ENCODE assay signal across 18 cellular contexts in the genomic region with DNA sequence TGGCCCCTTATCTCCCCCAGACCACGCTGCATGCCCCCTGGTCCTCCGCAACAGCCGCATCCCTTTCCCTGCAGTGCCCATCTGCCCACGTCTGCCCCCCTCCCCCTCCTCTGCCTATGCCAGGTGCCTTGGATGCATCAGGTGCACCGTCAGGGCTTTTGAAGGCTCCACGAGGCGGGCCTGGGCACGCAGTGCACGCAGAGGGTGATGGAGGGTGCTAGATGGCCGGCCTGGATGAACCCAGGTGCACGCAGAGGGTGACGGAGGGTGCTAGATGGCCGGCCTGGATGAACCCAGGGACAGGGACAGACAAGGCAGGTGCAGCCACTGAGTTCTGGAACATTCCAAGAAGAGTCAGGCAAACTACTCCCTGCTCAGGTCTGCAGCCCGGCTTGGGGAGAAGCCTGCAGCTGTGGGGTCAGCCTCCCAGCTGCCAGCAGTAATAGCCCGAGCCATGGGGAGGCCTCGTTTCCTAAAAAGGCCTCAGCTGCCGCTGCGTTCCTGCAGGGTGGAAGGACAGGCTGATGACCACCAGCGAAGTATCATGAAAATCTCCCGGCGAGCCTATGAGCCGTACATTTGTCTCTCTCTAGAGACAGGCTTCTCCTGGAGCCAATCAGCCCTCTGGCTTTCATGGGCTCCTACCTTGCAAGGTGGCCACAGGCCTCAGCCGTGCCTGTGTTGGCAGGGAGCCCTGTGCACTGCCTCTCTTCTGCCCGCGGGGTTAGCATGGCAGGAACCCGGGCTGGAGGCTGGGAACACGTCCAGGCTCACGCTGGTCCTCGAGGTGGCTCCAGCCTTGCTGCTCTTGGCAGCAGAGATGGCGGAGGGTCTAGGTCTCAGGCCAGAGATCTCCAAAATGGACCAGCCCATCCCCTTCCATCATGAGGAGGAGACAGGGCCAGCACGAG. TPM values are rescaled to one million over a fixed set of nuclear protein-coding genes. Genes with fewer than 3 reads are reported as not detected.
DNase-seq lines count a peak whose midpoint lies in the region; ATAC-seq and TF ChIP-seq lines count a peak whose summit lies in the region.
"Had no signal": no experiment of that assay in that cellular context is flagged by ENCODE, and none has a peak within 500 bp of the region (broad histone marks: within the 10 kb centered on the region; RNA-seq: fewer than 3 reads in every experiment).

No MANE protein-coding gene starts in this region.

- no peak for DNase-seq in activated CD8-positive, alpha-beta memory T cell treated with anti-CD3 and anti-CD28 coated beads, Interleukin-2, amount 10 ng/mL, durations not matched to agents 7 days and 5 days
- no peak for DNase-seq in activated CD8-positive, alpha-beta memory T cell treated with anti-CD3 and anti-CD28 coated beads, Interleukin-2, amount 50 U/mL, for 4 hours
- DNase-seq in IMR-90 = no peak
- no peak for DNase-seq in central memory CD8-positive, alpha-beta T cell (ENCODE audit: low spot score in 2 of 2)
- peak; percentile 76 for DNase-seq in posterior vena cava (ENCODE audit: low spot score)
- no peak for DNase-seq in omental fat pad (ENCODE audit: low spot score)
- no peak for DNase-seq in stimulated activated CD4-positive, alpha-beta T cell treated with anti-CD3 and anti-CD28 coated beads, Interleukin-2, amount 100 ng/mL, for 24 hours
- no peak for DNase-seq in MV-4-11 (lab: John Stamatoyannopoulos, UW)
- DNase-seq: activated gamma-delta T cell treated with Interleukin-2 at 50 U/mL for 16 hours; naive thymus-derived CD4-positive, alpha-beta T cell; SK-N-SH; stimulated activated CD4-positive, alpha-beta T cell treated with anti-CD3 and anti-CD28 coated beads, Interleukin-1b, Interleukin-23, amount 100 ng/mL, for 48 hours; stimulated activated CD8-positive, alpha-beta memory T cell treated with anti-CD3 and anti-CD28 coated beads, Interleukin-4, amount 100 ng/mL, for 48 hours had no signal

- peaks cover 29% of the 10 kb centered on the region for H3K27me3 Mint-ChIP-seq in activated CD8-positive, alpha-beta memory T cell treated with anti-CD3 and anti-CD28 coated beads, Interleukin-2, amount 10 ng/mL, durations not matched to agents 7 days and 5 days
- H3K27me3 Mint-ChIP-seq in central memory CD8-positive, alpha-beta T cell = no peaks in the 10 kb centered on the region
- H3K27me3 Mint-ChIP-seq: brain had no signal

- no peaks in the 10 kb centered on the region for H3K9me3 ChIP-seq in IMR-90 (ENCODE audit: control insufficient read depth, insufficient read depth, low read length)
- H3K9me3 ChIP-seq: SK-N-SH, thoracic aorta had no signal

- peak overlapping the region; percentile 99 for H3K27ac Mint-ChIP-seq in activated CD8-positive, alpha-beta memory T cell treated with anti-CD3 and anti-CD28 coated beads, Interleukin-2, amount 10 ng/mL, durations not matched to agents 7 days and 5 days
- H3K27ac Mint-ChIP-seq in central memory CD8-positive, alpha-beta T cell (ENCODE audit: low read depth) = peak overlapping the region; percentile 96

- TF ChIP-seq RAD21 in IMR-90 (IDR thresholded peaks at IDR 0.05; ENCODE audit: low read length) = no peak

- TF ChIP-seq CTCF in IMR-90 (conservative IDR thresholded peaks at IDR 0.05; ENCODE audit: low read depth, low read length) = no peak
- no peak for TF ChIP-seq CTCF in omental fat pad (IDR thresholded peaks at IDR 0.05)

- no peak overlapping the region for H3K4me3 ChIP-seq in IMR-90 (ENCODE audit: insufficient read depth, low read depth, low read length)
- H3K4me3 ChIP-seq: dorsolateral prefrontal cortex, thoracic aorta had no signal

- H3K36me3 ChIP-seq in IMR-90 (ENCODE audit: control insufficient read depth, insufficient read depth, low read length) = no peaks in the 10 kb centered on the region
- H3K36me3 ChIP-seq: thoracic aorta had no signal

- H3K9ac ChIP-seq in IMR-90 (ENCODE audit: low read depth, low read length) = no peak overlapping the region
- H3K9ac ChIP-seq: SK-N-SH had no signal

- H3K27ac ChIP-seq in IMR-90 (ENCODE audit: insufficient read depth, low read length) = no peak overlapping the region; the same call in 1 of the 2 replicates
- H3K27ac ChIP-seq: dorsolateral prefrontal cortex, thoracic aorta had no signal

- H4K20me1 ChIP-seq in IMR-90 (ENCODE audit: insufficient read depth, low read length) = no peaks in the 10 kb centered on the region

- peak overlapping the region; percentile 42 for H3K23ac ChIP-seq in IMR-90 (ENCODE audit: low read depth, low read length)

- in situ Hi-C loops in IMR-90 (cut with MboI; ENCODE audit: low sequenced_read_pairs) = no loop called here

- BruUV-seq in IMR-90 (replicated peaks; lab: Mats Ljungman, UMichigan) = no TSS peak

- ATAC-seq in activated CD8-positive, alpha-beta memory T cell treated with anti-CD3 and anti-CD28 coated beads, Interleukin-2, amount 10 ng/mL, durations not matched to agents 7 days and 5 days = no peak
- ATAC-seq in IMR-90 (ENCODE audit: low read depth) (no peak), omental fat pad (ENCODE audit: low FRiP score) (no peak)
- ATAC-seq in central memory CD8-positive, alpha-beta T cell (replicated peaks; ENCODE audit: extremely low read depth, poor library complexity, severe bottlenecking) = no peak
- ATAC-seq: left lobe of liver; naive thymus-derived CD4-positive, alpha-beta T cell had no signal

- peak overlapping the region; percentile 97; the same call in 1 of the 2 replicates for H4K91ac ChIP-seq in IMR-90 (ENCODE audit: insufficient read depth, low read depth, low read length)

- H2AFZ ChIP-seq in IMR-90 (replicated peaks; ENCODE audit: low read length, poor library complexity) = peak overlapping the region; percentile 43

- H3K4me1 Mint-ChIP-seq in activated CD8-positive, alpha-beta memory T cell treated with anti-CD3 and anti-CD28 coated beads, Interleukin-2, amount 10 ng/mL, durations not matched to agents 7 days and 5 days = peaks cover 54% of the 10 kb centered on the region
- peaks cover 20% of the 10 kb centered on the region for H3K4me1 Mint-ChIP-seq in central memory CD8-positive, alpha-beta T cell

- no peak overlapping the region for H3K4me2 ChIP-seq in IMR-90 (ENCODE audit: low read depth, low read length)

- H3K79me1 ChIP-seq in IMR-90 (ENCODE audit: low read depth in 1 of 2, low read length in 2 of 2) = peaks cover 0 to 3% of the 10 kb centered on the region in 2 experiments; a peak in 1 of 4 replicates

- no peak overlapping the region for H4K5ac ChIP-seq in IMR-90 (ENCODE audit: low read depth, low read length)

- peaks cover 3% of the 10 kb centered on the region for H3K27me3 ChIP-seq in IMR-90 (ENCODE audit: control insufficient read depth, insufficient read depth, low read length)

- H4K8ac ChIP-seq in IMR-90 (ENCODE audit: low read depth in 2 of 2, low read length in 2 of 2) = no peak overlapping the region; a peak in 1 of 4 replicates

- H2AK9ac ChIP-seq in IMR-90 (replicated peaks; ENCODE audit: low read depth, low read length, poor library complexity) = peak overlapping the region; percentile 97

- peaks cover 14% of the 10 kb centered on the region for H3K9me1 ChIP-seq in IMR-90 (ENCODE audit: insufficient read depth, low read length)

- H3K18ac ChIP-seq in IMR-90 (ENCODE audit: low read depth, low read length) = no peak overlapping the region

- no peak overlapping the region for H3K4me3 Mint-ChIP-seq in activated CD8-positive, alpha-beta memory T cell treated with anti-CD3 and anti-CD28 coated beads, Interleukin-2, amount 10 ng/mL, durations not matched to agents 7 days and 5 days
- H3K4me3 Mint-ChIP-seq in central memory CD8-positive, alpha-beta T cell = peak overlapping the region; percentile 88
- H3K4me3 Mint-ChIP-seq: brain had no signal

- 86% methylated on average over 20 of the region's 31 CpGs; no CpG with 5 or more reads in 1 of the 2 experiments for WGBS in IMR-90 (ENCODE audit: extremely low coverage in 2 of 2, insufficient read length in 1 of 2), 2 experiments

- no peaks in the 10 kb centered on the region for H3K9me3 Mint-ChIP-seq in activated CD8-positive, alpha-beta memory T cell treated with anti-CD3 and anti-CD28 coated beads, Interleukin-2, amount 10 ng/mL, durations not matched to agents 7 days and 5 days (ENCODE audit: low read depth)
- H3K9me3 Mint-ChIP-seq in central memory CD8-positive, alpha-beta T cell = no peaks in the 10 kb centered on the region
- H3K9me3 Mint-ChIP-seq: brain; naive thymus-derived CD4-positive, alpha-beta T cell had no signal

- no peaks in the 10 kb centered on the region for H3K36me3 Mint-ChIP-seq in activated CD8-positive, alpha-beta memory T cell treated with anti-CD3 and anti-CD28 coated beads, Interleukin-2, amount 10 ng/mL, durations not matched to agents 7 days and 5 days
- no peaks in the 10 kb centered on the region for H3K36me3 Mint-ChIP-seq in central memory CD8-positive, alpha-beta T cell (ENCODE audit: insufficient read depth)
- H3K36me3 Mint-ChIP-seq: brain had no signal

- peaks cover 13% of the 10 kb centered on the region for H3K4me1 ChIP-seq in IMR-90 (ENCODE audit: control insufficient read depth, insufficient read depth, low read length)

- peak overlapping the region; percentile 98 for H2BK120ac ChIP-seq in IMR-90 (ENCODE audit: low read depth, low read length)

- H2AK5ac ChIP-seq in IMR-90 (ENCODE audit: low read depth, low read length) = peak overlapping the region; percentile 98

- POLR2A ChIA-PET in IMR-90 (lab: Charles Lee; ENCODE audit: unreplicated experiment) = no interaction called here

- intact Hi-C loops in IMR-90 (cut with micrococcal nuclease) = no loop called here
- intact Hi-C loops in posterior vena cava (cut with DNase I) = no loop called here

- peak overlapping the region; percentile 22 for H2BK5ac ChIP-seq in IMR-90 (ENCODE audit: low read depth, low read length, poor library complexity, severe bottlenecking)

- H2BK20ac ChIP-seq in IMR-90 (ENCODE audit: low read depth, low read length) = peak overlapping the region; percentile 85

- dilution Hi-C loops in IMR-90 (cut with HindIII; ENCODE audit: low sequenced_read_pairs, unreplicated experiment) = no loop called here

- peak overlapping the region; percentile 94 for H3K4ac ChIP-seq in IMR-90 (ENCODE audit: low read depth, low read length)

- 0 out of 3 replicates have a peak overlapping the region, but pooled peaks have one; percentile 43 for H2BK15ac ChIP-seq in IMR-90 (ENCODE audit: low read depth, low read length)

- no peak overlapping the region for H3K56ac ChIP-seq in IMR-90 (ENCODE audit: extremely low read depth, insufficient read depth, low read length)

- CTCF ChIA-PET in activated CD8-positive, alpha-beta memory T cell treated with anti-CD3 and anti-CD28 coated beads, Interleukin-2, amount 10 ng/mL, durations not matched to agents 7 days and 5 days (lab: Charles Lee) = interaction anchor here (0.7 to 1.6 kb wide), 2 partner anchors 26 to 52 kb away, joined by 3 to 5 read pairs; no protein-coding TSS in a partner anchor
- CTCF ChIA-PET in IMR-90 (lab: Yijun Ruan, JAX) = no interaction called here

- TF ChIP-seq POLR2A in IMR-90 (IDR thresholded peaks at IDR 0.05; ENCODE audit: low read depth, low read length) = no peak

- peak overlapping the region; percentile 91 for H3K14ac ChIP-seq in IMR-90 (replicated peaks; ENCODE audit: low read depth, low read length)

RNA-seq across cellular contexts. Expression of a gene that starts 29.6 kb away (rescaled TPM):
- total RNA-seq in activated CD8-positive, alpha-beta memory T cell treated with anti-CD3 and anti-CD28 coated beads, Interleukin-2, amount 10 ng/mL, durations not matched to agents 7 days and 5 days = not detected
- 0.54 and 0.56 TPM in 2 replicates for total RNA-seq in IMR-90 (2012; rRNA removed)
- polyA plus RNA-seq in IMR-90 (2012; rRNA removed) = 1.8 and 2.3 TPM in 2 replicates
- 1.1 and 1.9 TPM in 2 replicates for polyA plus RNA-seq in IMR-90 (2012; cell fraction: cytosol; rRNA removed)
- polyA plus RNA-seq in IMR-90 (2012; cell fraction: nucleus; rRNA removed; ENCODE audit: low replicate concordance) = 1.2 and 2.9 TPM in 2 replicates
- total RNA-seq in posterior vena cava = under 1 TPM in 1 of 2 donors, not detected in 1; 0.14 TPM
- total RNA-seq in omental fat pad = under 1 TPM in 2 of 4 donors, not detected in 2; 0.24 to 0.25 TPM
- total RNA-seq: renal cortical epithelial cell, thoracic aorta had no signal
- polyA plus RNA-seq: naive thymus-derived CD4-positive, alpha-beta T cell had no signal

RNA-seq across cellular contexts. Expression of a gene that starts 58.0 kb away (rescaled TPM):
- 10 to 100 TPM; 16.9 to 17.4 TPM for total RNA-seq in activated CD8-positive, alpha-beta memory T cell treated with anti-CD3 and anti-CD28 coated beads, Interleukin-2, amount 10 ng/mL, durations not matched to agents 7 days and 5 days
- total RNA-seq in IMR-90 (2012; rRNA removed) = 18.3 and 21.9 TPM in 2 replicates
- polyA plus RNA-seq in IMR-90 (2012; rRNA removed) = 15.5 and 17.7 TPM in 2 replicates
- polyA plus RNA-seq in IMR-90 (2012; cell fraction: cytosol; rRNA removed) = 14.9 and 16.0 TPM in 2 replicates
- 21.4 and 23.1 TPM in 2 replicates for polyA plus RNA-seq in IMR-90 (2012; cell fraction: nucleus; rRNA removed; ENCODE audit: low replicate concordance)
- 1 to 10 TPM; 5.0 to 8.0 TPM for total RNA-seq in posterior vena cava
- total RNA-seq in omental fat pad = 10 to 100 TPM in 2 of 4 donors, 1 to 10 TPM in 2; 8.0 to 10.4 (median 9.1) TPM
